22 cellular contexts compared by ENCODE assay signal in the genomic region with DNA sequence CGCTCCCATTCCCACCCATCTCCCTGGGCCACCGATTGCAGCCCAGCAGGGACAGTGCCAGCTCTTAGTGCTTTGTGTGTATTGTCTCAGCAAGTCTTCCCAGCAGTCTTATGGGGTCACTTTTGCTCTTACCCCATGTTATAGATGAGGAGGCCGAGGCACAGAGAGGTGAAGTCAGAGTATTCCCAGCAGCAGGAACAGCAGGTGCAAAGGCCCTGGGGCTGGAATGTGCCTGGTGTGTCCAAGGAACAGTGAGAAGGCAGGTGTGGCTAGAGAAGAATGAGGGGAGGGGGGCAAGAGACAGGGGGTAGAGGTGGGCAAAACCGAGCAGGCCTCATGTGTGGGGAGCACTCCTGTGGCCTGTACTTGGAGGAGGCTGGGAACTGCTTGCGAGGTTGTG.
"Had no signal": no experiment of that assay in that cellular context is flagged by ENCODE, and none has a peak within 500 bp of the region (broad histone marks: within the 10 kb centered on the region; RNA-seq: fewer than 3 reads in every experiment).

No MANE protein-coding gene starts in this region.

- H3K36me3 Mint-ChIP-seq: immature natural killer cell; naive thymus-derived CD8-positive, alpha-beta T cell had no signal

- H3K79me2 ChIP-seq: parathyroid adenoma had no signal

- H3K27ac ChIP-seq: body of pancreas, parathyroid adenoma had no signal

- H3K9me3 Mint-ChIP-seq: immature natural killer cell; naive thymus-derived CD8-positive, alpha-beta T cell; stimulated activated naive CD8-positive, alpha-beta T cell treated with anti-CD3 and anti-CD28 coated beads, Interleukin-15, Interleukin-2, amounts not matched to agents 100 ng/mL and 50 ng/mL, for 24 hours; T-helper 1 cell treated with Interleukin-12 subunit alpha and Interleukin-12 subunit beta and Interleukin-4 antibody, amounts not matched to agents 30 μg/mL and 1 μg/mL, for 36 hours had no signal

- DNase-seq: activated CD4-positive, alpha-beta T cell treated with anti-CD3 and anti-CD28 coated beads for 4 hours; activated CD4-positive, alpha-beta T cell treated with anti-CD3 and anti-CD28 coated beads, Interleukin-2, amount 50 U/mL, for 48 hours; activated CD4-positive, CD25-positive, alpha-beta regulatory T cell; activated effector memory CD4-positive, alpha-beta T cell treated with anti-CD3 and anti-CD28 coated beads, Interleukin-2, amount 50 U/mL, for 16 hours; activated naive CD4-positive, alpha-beta T cell treated with anti-CD3 and anti-CD28 coated beads, Interleukin-2, amount 50 U/mL, for 16 hours; activated T-cell treated with anti-CD3 and anti-CD28 coated beads for 4 hours; anterior cingulate cortex; body of pancreas; effector CD8-positive, alpha-beta T cell; erythroblast; immature natural killer cell; lower lobe of right lung; mesendoderm; naive thymus-derived CD8-positive, alpha-beta T cell; right cardiac atrium; stimulated activated CD4-positive, alpha-beta T cell treated with anti-CD3 and anti-CD28 coated beads, Interleukin-12 subunit alpha, Interleukin-12 subunit beta, amount 100 ng/mL, for 4 hours; stimulated activated CD4-positive, alpha-beta T cell treated with anti-CD3 and anti-CD28 coated beads, Interleukin-4, amount 100 ng/mL, for 4 hours; substantia nigra; thyroid gland had no signal

- H3K9me3 ChIP-seq: body of pancreas, lower lobe of right lung, thyroid gland had no signal

- H3K4me3 ChIP-seq: body of pancreas, lower lobe of right lung, thyroid gland had no signal

- H3K9ac ChIP-seq: parathyroid adenoma had no signal

- H3K36me3 ChIP-seq: lower lobe of right lung, thyroid gland had no signal

- H3K27me3 Mint-ChIP-seq: stimulated activated naive CD8-positive, alpha-beta T cell treated with anti-CD3 and anti-CD28 coated beads, Interleukin-15, Interleukin-2, amounts not matched to agents 100 ng/mL and 50 ng/mL, for 24 hours had no signal

- H3K4me1 ChIP-seq: body of pancreas, parathyroid adenoma had no signal

- H3K27ac Mint-ChIP-seq: stimulated activated naive CD8-positive, alpha-beta T cell treated with anti-CD3 and anti-CD28 coated beads, Interleukin-15, Interleukin-2, amounts not matched to agents 100 ng/mL and 50 ng/mL, for 24 hours; T-helper 1 cell treated with Interleukin-12 subunit alpha and Interleukin-12 subunit beta and Interleukin-4 antibody, amounts not matched to agents 30 μg/mL and 1 μg/mL, for 36 hours had no signal

- H3K27me3 ChIP-seq: body of pancreas, thyroid gland had no signal

- H3K4me3 Mint-ChIP-seq: immature natural killer cell; naive thymus-derived CD8-positive, alpha-beta T cell; stimulated activated naive CD8-positive, alpha-beta T cell treated with anti-CD3 and anti-CD28 coated beads, Interleukin-15, Interleukin-2, amounts not matched to agents 100 ng/mL and 50 ng/mL, for 24 hours; T-helper 1 cell treated with Interleukin-12 subunit alpha and Interleukin-12 subunit beta and Interleukin-4 antibody, amounts not matched to agents 30 μg/mL and 1 μg/mL, for 36 hours had no signal

- H2AFZ ChIP-seq: parathyroid adenoma had no signal
